In genomic region chr19:17616961-17617806, GRCh38 we compare ENCODE assay signal across 9 cellular contexts.
DNase-seq lines count a peak whose midpoint lies in the region; ATAC-seq and TF ChIP-seq lines count a peak whose summit lies in the region.
"Had no signal": no experiment of that assay in that cellular context is flagged by ENCODE, and none has a peak within 500 bp of the region (broad histone marks: within the 10 kb centered on the region; RNA-seq: fewer than 3 reads in every experiment).

No MANE protein-coding gene starts in this region.

- H3K4me3 Mint-ChIP-seq in CD14-positive monocyte (peak overlapping the region; percentile 73 to 86), WTC11 (0 out of 2 replicates have a peak overlapping the region, but pooled peaks have one; percentile 25)

- ATAC-seq in WTC11 (peak; percentile 89), HG03280 (IDR thresholded peaks at IDR 0.05; ENCODE audit: unreplicated experiment) (no peak), GM18498 (IDR thresholded peaks at IDR 0.05; ENCODE audit: unreplicated experiment) (no peak), esophagus mucosa (no peak)

- H3K27ac Mint-ChIP-seq in CD14-positive monocyte (no peak overlapping the region), WTC11 (peak overlapping the region; percentile 85)

- H3K4me1 Mint-ChIP-seq in CD14-positive monocyte, result peaks cover 9% of the 10 kb centered on the region
- H3K4me1 Mint-ChIP-seq in WTC11, result peaks cover 9% of the 10 kb centered on the region

- peaks cover 17 to 40% (median 26%) of the 10 kb centered on the region in 3 donors for H3K27me3 Mint-ChIP-seq in CD14-positive monocyte (ENCODE audit: low read depth in 3 of 3)
- H3K27me3 Mint-ChIP-seq in WTC11 (ENCODE audit: low read depth), result no peaks in the 10 kb centered on the region

- H3K36me3 Mint-ChIP-seq in CD14-positive monocyte (no peaks in the 10 kb centered on the region), WTC11 (peaks cover 36% of the 10 kb centered on the region)

- no peak for DNase-seq in CD14-positive monocyte (ENCODE audit: low spot score)
- DNase-seq in HEK293T (ENCODE audit: extremely low spot score), result peak; percentile 53
- DNase-seq in WTC11 (ENCODE audit: low spot score), result peak; percentile 81
- peak; percentile 41 for DNase-seq in left kidney (ENCODE audit: low read depth, low spot score)
- no peak for DNase-seq in NCI-H2227 treated with DMSO at 0.1 percent for 48 hours (lab: John Stamatoyannopoulos, UW)
- DNase-seq: NCI-H1092 treated with DMSO at 0.1 percent for 48 hours had no signal

- TF ChIP-seq CTCF in CD14-positive monocyte (IDR thresholded peaks at IDR 0.05) (no peak), WTC11 (IDR thresholded peaks at IDR 0.05) (no peak)

- H3K9me3 Mint-ChIP-seq in CD14-positive monocyte (peaks cover 2 to 15% (median 7%) of the 10 kb centered on the region in 7 donors), WTC11 (peaks cover 4% of the 10 kb centered on the region)

- CTCF ChIA-PET in HEK293T (lab: Yijun Ruan, JAX), result no interaction called here
- CTCF ChIA-PET in WTC11 (lab: Charles Lee), result interaction anchor here (0.6 to 3.0 kb wide), 3 partner anchors 11 to 69 kb away, joined by 3 to 21 read pairs (median 4); no protein-coding TSS in a partner anchor

- intact Hi-C loops in CD14-positive monocyte (cut with micrococcal nuclease), result no loop called here

- POLR2A ChIA-PET in HEK293T (lab: Yijun Ruan, JAX), result interaction anchor here (1.5 kb wide), 1 partner anchor 11 kb away, joined by 9 read pairs; no protein-coding TSS in a partner anchor
- POLR2A ChIA-PET in WTC11 (lab: Charles Lee), result no interaction called here

TF ChIP-seq in HEK293T, 16 proteins besides CTCF, POLR2A, EP300 and RAD21:
- TF ChIP-seq ELF4 (IDR thresholded peaks at IDR 0.05) (no peak), PKNOX1 (IDR thresholded peaks at IDR 0.05) (peak; percentile 97)

TF ChIP-seq in WTC11, 78 proteins besides CTCF, POLR2A, EP300 and RAD21:
- no peak for TF ChIP-seq IRF2 (CRISPR knock-in tag; IDR thresholded peaks at IDR 0.05; ENCODE audit: borderline replicate concordance, low read depth)
- TF ChIP-seq E2F1 (CRISPR knock-in tag; IDR thresholded peaks at IDR 0.05), result no peak
- no peak for TF ChIP-seq MXD4 (CRISPR knock-in tag; IDR thresholded peaks at IDR 0.05; ENCODE audit: borderline replicate concordance)
- TF ChIP-seq ATF6 (CRISPR knock-in tag; IDR thresholded peaks at IDR 0.05), result no peak
- peak; percentile 47 for TF ChIP-seq NFYB (CRISPR knock-in tag; conservative IDR thresholded peaks at IDR 0.05; ENCODE audit: low read depth)
- TF ChIP-seq ATF1 (CRISPR knock-in tag; IDR thresholded peaks at IDR 0.05), result no peak
- TF ChIP-seq PREB (CRISPR knock-in tag; IDR thresholded peaks at IDR 0.05; ENCODE audit: borderline replicate concordance), result no peak

Comparison
In these comparisons a context has a peak if more than half of its experiments do, and no peak if none do; other contexts are left out.
1. DNase-seq: peak in HEK293T (single experiment), WTC11 (single experiment) and left kidney (single experiment); none in CD14-positive monocyte (single experiment) and NCI-H2227 treated with DMSO at 0.1 percent for 48 hours (single experiment).